14 cellular contexts compared by ENCODE assay signal in the genomic region with DNA sequence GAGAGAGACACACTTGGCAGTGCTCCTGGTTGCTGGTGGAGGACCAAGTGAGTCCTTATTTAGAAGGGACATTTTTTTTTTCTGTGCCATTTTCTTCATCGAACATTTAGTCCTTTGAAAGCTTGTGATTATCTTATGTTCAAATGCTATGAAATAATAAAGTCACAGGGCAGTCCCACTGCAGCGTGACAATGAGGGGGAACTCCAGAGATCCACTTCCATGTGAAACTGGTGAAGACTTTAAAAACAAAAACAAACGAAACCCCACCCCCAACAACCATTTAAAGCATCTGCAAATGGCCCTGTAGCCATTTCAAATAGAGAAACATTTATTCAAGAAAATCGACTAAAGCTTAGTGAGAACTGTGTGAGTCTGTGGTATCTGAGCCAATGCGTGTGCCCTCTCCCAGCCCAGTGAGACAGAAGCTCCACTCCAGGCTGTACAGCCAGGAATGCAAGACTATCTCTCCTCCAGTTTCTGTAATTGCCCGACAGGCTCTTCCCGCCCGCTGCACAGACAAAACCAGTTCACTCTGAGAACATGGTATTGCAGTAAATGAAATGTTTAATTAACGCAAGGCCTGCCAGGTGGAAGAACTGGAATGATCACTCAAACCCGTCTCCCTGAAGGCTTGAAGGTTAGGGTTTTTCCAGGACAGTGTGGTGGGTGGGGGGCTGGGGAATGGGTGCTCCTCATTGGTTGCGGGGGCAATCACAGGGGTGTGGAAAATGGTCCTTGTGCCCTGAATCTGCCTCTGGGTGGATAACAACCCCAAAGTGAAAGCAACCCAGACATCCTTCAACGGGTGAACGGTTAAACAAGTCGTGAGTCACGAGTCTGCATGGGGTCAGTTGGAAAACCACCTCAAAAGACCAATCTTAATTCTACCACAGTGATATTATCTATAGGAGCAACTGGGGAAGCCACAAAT. TPM values are rescaled to one million over a fixed set of nuclear protein-coding genes. Genes with fewer than 3 reads are reported as not detected.
DNase-seq lines count a peak whose midpoint lies in the region; ATAC-seq and TF ChIP-seq lines count a peak whose summit lies in the region.
"Had no signal": no experiment of that assay in that cellular context is flagged by ENCODE, and none has a peak within 500 bp of the region (broad histone marks: within the 10 kb centered on the region; RNA-seq: fewer than 3 reads in every experiment).

No MANE protein-coding gene starts in this region.

- peak; percentile 38 for ATAC-seq in activated naive CD8-positive, alpha-beta T cell treated with anti-CD3 and anti-CD28 coated beads, Interleukin-2, amount 50 U/mL, for 24 hours
- no peak for ATAC-seq in GM18858 (IDR thresholded peaks at IDR 0.05; ENCODE audit: unreplicated experiment)

- in situ Hi-C loops in ACHN (cut with HindIII; ENCODE audit: low pct_ligation_motif_present, low pct_unique_long_range_greater_than_20kb, low sequenced_read_pairs): no loop called here

- H3K36me3 Mint-ChIP-seq in activated naive CD8-positive, alpha-beta T cell treated with anti-CD3 and anti-CD28 coated beads, Interleukin-2, amount 50 U/mL, for 24 hours (ENCODE audit: low read depth): peaks cover 6% of the 10 kb centered on the region

- no peak for TF ChIP-seq CTCF in kidney epithelial cell (IDR thresholded peaks at IDR 0.05; ENCODE audit: insufficient read depth, low read length, poor library complexity, severe bottlenecking)

- peaks cover 8% of the 10 kb centered on the region for H3K9me3 Mint-ChIP-seq in activated naive CD8-positive, alpha-beta T cell treated with anti-CD3 and anti-CD28 coated beads, Interleukin-2, amount 50 U/mL, for 24 hours

- H3K4me3 ChIP-seq in kidney epithelial cell (ENCODE audit: low read depth, low read length): no peak overlapping the region
- H3K4me3 ChIP-seq: HAP-1 had no signal

- peaks cover 8% of the 10 kb centered on the region for H3K27me3 ChIP-seq in kidney epithelial cell (ENCODE audit: control insufficient read depth, insufficient read depth, low read length)

- peaks cover 36% of the 10 kb centered on the region for H3K4me1 Mint-ChIP-seq in activated naive CD8-positive, alpha-beta T cell treated with anti-CD3 and anti-CD28 coated beads, Interleukin-2, amount 50 U/mL, for 24 hours

- peaks cover 4% of the 10 kb centered on the region for H3K27me3 Mint-ChIP-seq in activated naive CD8-positive, alpha-beta T cell treated with anti-CD3 and anti-CD28 coated beads, Interleukin-2, amount 50 U/mL, for 24 hours

- H3K4me3 Mint-ChIP-seq in activated naive CD8-positive, alpha-beta T cell treated with anti-CD3 and anti-CD28 coated beads, Interleukin-2, amount 50 U/mL, for 24 hours: no peak overlapping the region

- H3K27ac Mint-ChIP-seq in activated naive CD8-positive, alpha-beta T cell treated with anti-CD3 and anti-CD28 coated beads, Interleukin-2, amount 50 U/mL, for 24 hours: peak overlapping the region; percentile 67

- DNase-seq in ACHN (peak; percentile 71), H4 (ENCODE audit: low spot score) (peak; percentile 84), kidney epithelial cell (ENCODE audit: low read depth) (peak; percentile 42), EL (no peak), GM19240 (ENCODE audit: insufficient read length, low spot score) (no peak), NCI-H2196 (lab: John Stamatoyannopoulos, UW; ENCODE audit: unreplicated experiment) (no peak)
- DNase-seq in activated naive CD8-positive, alpha-beta T cell treated with anti-CD3 and anti-CD28 coated beads, Interleukin-2, amount 50 U/mL, for 24 hours: no peak
- DNase-seq: activated T-cell treated with anti-CD3 and anti-CD28 coated beads, Interleukin-2, amount 50 U/mL, for 1 hour; C1 segment of cervical spinal cord; NCI-H2081; RPMI8226 had no signal

- no peaks in the 10 kb centered on the region for H3K36me3 ChIP-seq in kidney epithelial cell (ENCODE audit: control insufficient read depth, insufficient read depth, low read length)
- H3K36me3 ChIP-seq: HAP-1 had no signal

RNA-seq across cellular contexts. Expression of a gene that starts 8.4 kb away (rescaled TPM):
- total RNA-seq in H4 (2014; rRNA removed; shearing (Covaris generic)): not detected in 2 replicates
- not detected in 2 replicates for total RNA-seq in kidney epithelial cell
- total RNA-seq: cardiac septum had no signal

RNA-seq across cellular contexts. Expression of a gene that starts 45.0 kb away (rescaled TPM):
- 1.4 and 2.0 TPM in 2 replicates for total RNA-seq in H4 (2014; rRNA removed; shearing (Covaris generic))
- 0.14 and 1.1 TPM in 2 replicates for total RNA-seq in kidney epithelial cell

RNA-seq across cellular contexts. Expression of a gene that starts 58.3 kb away (rescaled TPM):
- total RNA-seq in H4 (2014; rRNA removed; shearing (Covaris generic)): 516 and 559 TPM in 2 replicates
- 425 and 603 TPM in 2 replicates for total RNA-seq in kidney epithelial cell

Comparison
In these comparisons a context has a peak if more than half of its experiments do, and no peak if none do; other contexts are left out.
1. DNase-seq: peak in ACHN (single experiment), H4 (single experiment) and kidney epithelial cell (single experiment); none in activated naive CD8-positive, alpha-beta T cell treated with anti-CD3 and anti-CD28 coated beads, Interleukin-2, amount 50 U/mL, for 24 hours (single experiment), EL (single experiment), GM19240 (single experiment) and NCI-H2196 (single experiment).